8 cellular contexts compared by ENCODE assay signal in genomic region chr6:34392497-34393190, GRCh38. TPM values are rescaled to one million over a fixed set of nuclear protein-coding genes. Genes with fewer than 3 reads are reported as not detected.
DNase-seq lines count a peak whose midpoint lies in the region; ATAC-seq and TF ChIP-seq lines count a peak whose summit lies in the region.

TSS of gene NUDT3 (minus strand) at chr6:34392669. CDS start at chr6:34392362, 307 bp downstream.

- H3K36me3 ChIP-seq in ovary: no peaks in the 10 kb centered on the region
- H3K36me3 ChIP-seq in thyroid gland: no peaks in the 10 kb centered on the region

- peaks cover 22% of the 10 kb centered on the region for H3K4me1 Mint-ChIP-seq in activated naive CD8-positive, alpha-beta T cell (ENCODE audit: low read depth)

- H3K36me3 Mint-ChIP-seq in activated naive CD8-positive, alpha-beta T cell: no peaks in the 10 kb centered on the region

- no peaks in the 10 kb centered on the region for H3K27me3 Mint-ChIP-seq in activated naive CD8-positive, alpha-beta T cell

- H3K4me3 ChIP-seq in ovary: peak within 1 kb of the TSS; percentile 50
- H3K4me3 ChIP-seq in thyroid gland (replicated peaks in 1 of 3): peak within 1 kb of the TSS; percentile 74 to 94 (median 83)

- peak; percentile 75 for TF ChIP-seq POLR2A in GM10847 (IDR thresholded peaks at IDR 0.05; ENCODE audit: extremely low read depth, insufficient read length)
- peak; percentile 87 for TF ChIP-seq POLR2A in ovary (IDR thresholded peaks at IDR 0.05)
- peak; percentile 73 to 92 for TF ChIP-seq POLR2A in thyroid gland (IDR thresholded peaks at IDR 0.05)

- H3K27ac Mint-ChIP-seq in activated naive CD8-positive, alpha-beta T cell: peak within 1 kb of the TSS; percentile 95

- H3K27ac ChIP-seq in ovary (peak within 1 kb of the TSS; percentile 82 to 91), thyroid gland (peak within 1 kb of the TSS; percentile 93 to 95 (median 93))

- DNase-seq in NCI-H1092 treated with DMSO at 0.1 percent for 48 hours (lab: John Stamatoyannopoulos, UW): peak; percentile 92
- peak; percentile 94 for DNase-seq in SKM-1 (lab: John Stamatoyannopoulos, UW; ENCODE audit: unreplicated experiment)
- peak; percentile 85 to 98 (median 94) for DNase-seq in head of caudate nucleus
- DNase-seq in ovary: peak; percentile 93 to 97 (median 94)
- peak; percentile 94 to 97 for DNase-seq in thyroid gland

- WGBS in ovary, 3 donors: 0% methylated on average over 41 to 87 of the region's 87 CpGs
- WGBS in thyroid gland, 2 donors: 3% methylated on average over 36 to 37 of the region's 87 CpGs

- H3K4me1 ChIP-seq in ovary (ENCODE audit: insufficient read depth) (peaks cover 3% of the 10 kb centered on the region), thyroid gland (peaks cover 6 to 23% of the 10 kb centered on the region in 2 donors)

- no peaks in the 10 kb centered on the region for H3K27me3 ChIP-seq in ovary
- H3K27me3 ChIP-seq in thyroid gland: no peaks in the 10 kb centered on the region

- no peaks in the 10 kb centered on the region for H3K9me3 ChIP-seq in ovary
- no peaks in the 10 kb centered on the region for H3K9me3 ChIP-seq in thyroid gland

- intact Hi-C loops in head of caudate nucleus (cut with DNase I) (loop anchor here (1.0 to 10.0 kb wide), 2 partner anchors 108 to 143 kb away; partner anchors contain the start of gene SMIM29), ovary (cut with DNase I) (loop anchor here (1.0 to 5.0 kb wide), 3 partner anchors 143 to 145 kb away; partner anchors contain the start of gene SMIM29 (in 4 of the 4)), thyroid gland (cut with DNase I) (loop anchor here (2.0 kb wide), 1 partner anchor 144 kb away; the partner anchor contains the start of gene SMIM29)

- TF ChIP-seq EP300 in ovary (IDR thresholded peaks at IDR 0.05): no peak

- ATAC-seq in HG02623 (IDR thresholded peaks at IDR 0.05; ENCODE audit: unreplicated experiment): peak; percentile 76

- no peaks in the 10 kb centered on the region for H3K9me3 Mint-ChIP-seq in activated naive CD8-positive, alpha-beta T cell (ENCODE audit: low read depth)

- peak within 1 kb of the TSS; percentile 98 for H3K4me3 Mint-ChIP-seq in activated naive CD8-positive, alpha-beta T cell

- TF ChIP-seq CTCF in ovary (IDR thresholded peaks at IDR 0.05) (peak; percentile 91 to 95 (median 93)), thyroid gland (IDR thresholded peaks at IDR 0.05) (peak; percentile 73 to 96 (median 82))

RNA-seq across cellular contexts. Expression of gene NUDT3, which starts in this region (rescaled TPM):
- total RNA-seq in ovary (10 to 100 TPM; 23.2 to 60.7 (median 50.9) TPM), thyroid gland (10 to 100 TPM; 68.1 to 98.9 (median 75.5) TPM)
- 10 to 100 TPM; 16.0 to 25.8 TPM for polyA plus RNA-seq in ovary

Comparison
In these comparisons a context has a peak if more than half of its experiments do, and no peak if none do; other contexts are left out.
1. Peak in every context shown above with its lines: DNase-seq, ATAC-seq, H3K4me3 ChIP-seq and H3K27ac ChIP-seq.